In genomic region chr5:54692631-54693030, GRCh38 we compare ENCODE assay signal across 25 cellular contexts.
"Had no signal": no experiment of that assay in that cellular context is flagged by ENCODE, and none has a peak within 500 bp of the region (broad histone marks: within the 10 kb centered on the region; RNA-seq: fewer than 3 reads in every experiment).

No MANE protein-coding gene starts in this region.

- H3K36me3 Mint-ChIP-seq: brain had no signal

- H3K4me3 ChIP-seq: dorsolateral prefrontal cortex, esophagus muscularis mucosa, gastroesophageal sphincter, heart left ventricle, sigmoid colon, smooth muscle cell, tibial nerve had no signal

- DNase-seq: activated CD4-positive, alpha-beta T cell treated with anti-CD3 and anti-CD28 coated beads for 1 hour; activated CD4-positive, alpha-beta T cell treated with anti-CD3 and anti-CD28 coated beads, Interleukin-2, amount 50 U/mL, for 1 hour; activated CD8-positive, alpha-beta T cell treated with anti-CD3 and anti-CD28 coated beads, Interleukin-2, amount 10 ng/mL, durations not matched to agents 7 days and 5 days; activated gamma-delta T cell; activated naive CD4-positive, alpha-beta T cell treated with anti-CD3 and anti-CD28 coated beads, Interleukin-2, amount 50 U/mL, for 16 hours; activated naive CD8-positive, alpha-beta T cell treated with anti-CD3 and anti-CD28 coated beads, Interleukin-2, amount 50 U/mL, for 24 hours; dorsolateral prefrontal cortex; effector memory CD8-positive, alpha-beta T cell; heart left ventricle; islet precursor cell; left cardiac atrium; nucleus accumbens; sigmoid colon; stimulated activated CD4-positive, alpha-beta T cell treated with anti-CD3 and anti-CD28 coated beads, Interleukin-15, amount 100 ng/mL, for 24 hours; stimulated activated CD4-positive, alpha-beta T cell treated with anti-CD3 and anti-CD28 coated beads, Interleukin-2, amount 100 ng/mL, for 48 hours; stimulated activated naive CD8-positive, alpha-beta T cell treated with anti-CD3 and anti-CD28 coated beads, Interleukin-15, Interleukin-2, amounts not matched to agents 100 U/mL and 50 U/mL, for 24 hours; T-helper 9 cell had no signal

- H3K9me3 Mint-ChIP-seq: effector memory CD8-positive, alpha-beta T cell had no signal

- H3K27ac ChIP-seq: dorsolateral prefrontal cortex, esophagus muscularis mucosa, gastroesophageal sphincter, sigmoid colon, tibial nerve had no signal

- H3K36me3 ChIP-seq: esophagus muscularis mucosa, gastroesophageal sphincter, heart left ventricle, sigmoid colon, tibial nerve had no signal

- H3K27me3 ChIP-seq: dorsolateral prefrontal cortex, esophagus muscularis mucosa, gastroesophageal sphincter, heart left ventricle, sigmoid colon, tibial nerve had no signal

- H3K9me3 ChIP-seq: esophagus muscularis mucosa, gastroesophageal sphincter, sigmoid colon, tibial nerve had no signal

- ATAC-seq: activated CD8-positive, alpha-beta T cell treated with anti-CD3 and anti-CD28 coated beads, Interleukin-2, amount 10 ng/mL, durations not matched to agents 7 days and 5 days; activated naive CD8-positive, alpha-beta T cell treated with anti-CD3 and anti-CD28 coated beads, Interleukin-2, amount 50 U/mL, for 24 hours; effector memory CD8-positive, alpha-beta T cell; gastroesophageal sphincter; left cardiac atrium; stimulated activated naive CD8-positive, alpha-beta T cell treated with anti-CD3 and anti-CD28 coated beads, Interleukin-15, Interleukin-2, amounts not matched to agents 100 U/mL and 50 U/mL, for 24 hours had no signal

- H3K27ac Mint-ChIP-seq: activated CD8-positive, alpha-beta T cell treated with anti-CD3 and anti-CD28 coated beads, Interleukin-2, amount 10 ng/mL, durations not matched to agents 7 days and 5 days; activated naive CD8-positive, alpha-beta T cell treated with anti-CD3 and anti-CD28 coated beads, Interleukin-2, amount 50 U/mL, for 24 hours; activated T-helper 1 cell treated with anti-CD3 and anti-CD28 coated beads, Interleukin-12 subunit alpha, Interleukin-12 subunit beta, Interleukin-2, Interleukin-4 antibody, amounts not matched to agents 30 ng/mL and 10 ng/mL and 1 ng/mL, durations not matched to agents 14 hours and 24 hours and 36 hours; brain; effector memory CD8-positive, alpha-beta T cell had no signal

- H3K4me3 Mint-ChIP-seq: activated CD8-positive, alpha-beta T cell treated with anti-CD3 and anti-CD28 coated beads, Interleukin-2, amount 10 ng/mL, durations not matched to agents 7 days and 5 days; activated naive CD8-positive, alpha-beta T cell treated with anti-CD3 and anti-CD28 coated beads, Interleukin-2, amount 50 U/mL, for 24 hours; activated T-helper 1 cell treated with anti-CD3 and anti-CD28 coated beads, Interleukin-12 subunit alpha, Interleukin-12 subunit beta, Interleukin-2, Interleukin-4 antibody, amounts not matched to agents 30 ng/mL and 10 ng/mL and 1 ng/mL, durations not matched to agents 14 hours and 24 hours and 36 hours; brain; effector memory CD8-positive, alpha-beta T cell; memory B cell; nephron had no signal

- H3K27me3 Mint-ChIP-seq: activated naive CD8-positive, alpha-beta T cell treated with anti-CD3 and anti-CD28 coated beads, Interleukin-2, amount 50 U/mL, for 24 hours; brain; memory B cell had no signal
